In the genomic region with DNA sequence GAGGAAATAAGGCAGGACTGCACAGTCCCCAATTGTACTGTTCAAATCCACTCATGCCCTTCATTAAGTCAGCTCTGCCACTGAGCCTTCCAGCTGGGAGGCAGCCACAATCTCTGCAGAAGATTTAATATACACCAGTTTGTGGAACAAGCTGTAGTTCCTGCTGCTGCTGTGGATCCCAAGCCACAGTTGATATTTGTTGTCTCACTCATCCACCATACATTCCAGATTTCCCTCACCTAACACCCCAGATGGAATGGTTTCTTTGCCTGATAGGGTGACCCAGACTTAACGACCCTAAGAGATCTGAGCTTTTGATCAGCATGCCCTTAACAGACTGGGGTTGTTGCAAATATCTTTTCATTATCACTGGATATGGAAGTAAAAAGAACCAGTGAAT, we compare ENCODE assay signal across 23 cellular contexts. TPM values are rescaled to one million over a fixed set of nuclear protein-coding genes. Genes with fewer than 3 reads are reported as not detected.
"Had no signal": no experiment of that assay in that cellular context is flagged by ENCODE, and none has a peak within 500 bp of the region (broad histone marks: within the 10 kb centered on the region; RNA-seq: fewer than 3 reads in every experiment).

No MANE protein-coding gene starts in this region.

- H3K9me3 ChIP-seq: SJSA1 had no signal

- H3K4me3 ChIP-seq: SJSA1 had no signal

- H3K4me3 Mint-ChIP-seq: activated CD8-positive, alpha-beta T cell treated with anti-CD3 and anti-CD28 coated beads, Interleukin-2, amount 10 ng/mL, durations not matched to agents 7 days and 5 days; activated naive CD4-positive, alpha-beta T cell treated with anti-CD3 and anti-CD28 coated beads, Interleukin-2, amount 50 U/mL, for 24 hours; T-helper 17 cell; WTC11 had no signal

- H3K4me1 Mint-ChIP-seq: WTC11 had no signal

- H3K9me3 Mint-ChIP-seq: activated naive CD4-positive, alpha-beta T cell treated with anti-CD3 and anti-CD28 coated beads, Interleukin-2, amount 50 U/mL, for 24 hours; WTC11 had no signal

- H3K27me3 ChIP-seq: SJSA1 had no signal

- H3K36me3 Mint-ChIP-seq: activated naive CD4-positive, alpha-beta T cell treated with anti-CD3 and anti-CD28 coated beads, Interleukin-2, amount 50 U/mL, for 24 hours; WTC11 had no signal

- H3K27me3 Mint-ChIP-seq: activated naive CD4-positive, alpha-beta T cell treated with anti-CD3 and anti-CD28 coated beads, Interleukin-2, amount 50 U/mL, for 24 hours; T-helper 17 cell had no signal

- DNase-seq: activated CD4-positive, alpha-beta T cell treated with anti-CD3 and anti-CD28 coated beads for 48 hours; activated CD4-positive, alpha-beta T cell treated with anti-CD3 and anti-CD28 coated beads, Interleukin-2, amount 50 U/mL, for 4 hours; activated CD4-positive, CD25-positive, alpha-beta regulatory T cell treated with anti-CD3 and anti-CD28 coated beads, Interleukin-2, amount 50 U/mL, for 72 hours; activated CD8-positive, alpha-beta memory T cell treated with anti-CD3 and anti-CD28 coated beads, Interleukin-2, amount 50 U/mL, for 48 hours; activated CD8-positive, alpha-beta T cell treated with anti-CD3 and anti-CD28 coated beads, Interleukin-2, amount 10 ng/mL, durations not matched to agents 7 days and 5 days; activated T-cell treated with anti-CD3 and anti-CD28 coated beads, Interleukin-2, amount 50 U/mL, for 1 hour; aorta; cerebellar nuclear complex; MM.1S; NCI-H1105; NCI-H1436; NCI-H1694 treated with DMSO at 0.1 percent for 48 hours; NCI-H2029 treated with DMSO at 0.1 percent for 48 hours; NCI-H510A treated with DMSO at 0.1 percent for 48 hours; NCI-H69; PC-3; SHP77; T-helper 17 cell; T-helper 9 cell had no signal

- H3K27ac ChIP-seq: SJSA1 had no signal

- ATAC-seq: activated CD8-positive, alpha-beta T cell treated with anti-CD3 and anti-CD28 coated beads, Interleukin-2, amount 10 ng/mL, durations not matched to agents 7 days and 5 days; PC-3; T-helper 17 cell; WTC11 had no signal

- FAIRE-seq: RCC 7860 had no signal

- H3K27ac Mint-ChIP-seq: activated CD8-positive, alpha-beta T cell treated with anti-CD3 and anti-CD28 coated beads, Interleukin-2, amount 10 ng/mL, durations not matched to agents 7 days and 5 days; activated naive CD4-positive, alpha-beta T cell treated with anti-CD3 and anti-CD28 coated beads, Interleukin-2, amount 50 U/mL, for 24 hours; T-helper 17 cell; WTC11 had no signal

RNA-seq across cellular contexts. Expression of a gene that starts 41.4 kb away (rescaled TPM):
- total RNA-seq: WTC11 had no signal
